ENCODE assay signal across 9 cellular contexts in genomic region chr2:222424281-222424728, GRCh38. TPM values are rescaled to one million over a fixed set of nuclear protein-coding genes. Genes with fewer than 3 reads are reported as not detected.
DNase-seq lines count a peak whose midpoint lies in the region; ATAC-seq and TF ChIP-seq lines count a peak whose summit lies in the region.
"Had no signal": no experiment of that assay in that cellular context is flagged by ENCODE, and none has a peak within 500 bp of the region (broad histone marks: within the 10 kb centered on the region; RNA-seq: fewer than 3 reads in every experiment).

Gene SGPP2 (plus strand): TSS chr2:222424543. CDS start chr2:222424603, 60 bp downstream.

- H3K9me3 ChIP-seq in SK-N-MC (ENCODE audit: low read depth, low read length) (no peaks in the 10 kb centered on the region), colonic mucosa (no peaks in the 10 kb centered on the region), mucosa of descending colon (no peaks in the 10 kb centered on the region), upper lobe of right lung (no peaks in the 10 kb centered on the region)

- H3K27ac ChIP-seq in SK-N-MC = no peak within 1 kb of the TSS
- peak within 1 kb of the TSS; percentile 86 for H3K27ac ChIP-seq in colonic mucosa
- peak within 1 kb of the TSS; percentile 65 for H3K27ac ChIP-seq in upper lobe of right lung

- intact Hi-C loops in colonic mucosa (cut with DNase I) = no loop called here
- intact Hi-C loops in mucosa of descending colon (cut with DNase I, micrococcal nuclease) = no loop called here
- intact Hi-C loops in upper lobe of right lung (cut with DNase I) = no loop called here

- DNase-seq in SK-N-MC (ENCODE audit: low read depth, low spot score) (no peak), colonic mucosa (peak; percentile 74), mucosa of descending colon (peak; percentile 82 to 83 (median 82)), upper lobe of right lung (peak; percentile 87), HuH-7 (ENCODE audit: low spot score) (no peak), NAMALWA (ENCODE audit: low spot score) (no peak)

- H3K4me1 ChIP-seq in colonic mucosa (peaks cover 4% of the 10 kb centered on the region), mucosa of descending colon (ENCODE audit: low read depth) (peaks cover 14% of the 10 kb centered on the region), upper lobe of right lung (no peaks in the 10 kb centered on the region)

- no peak within 1 kb of the TSS for H3K9ac ChIP-seq in SK-N-MC (ENCODE audit: insufficient read length)
- peak within 1 kb of the TSS; percentile 79 to 95 for H3K9ac ChIP-seq in colonic mucosa (ENCODE audit: low read depth in 2 of 2, low read length in 2 of 2)

- H3K4me3 ChIP-seq in SK-N-MC (0 out of 2 replicates have a peak within 1 kb of the TSS, but pooled peaks have one; percentile 44), colonic mucosa (peak within 1 kb of the TSS; percentile 76), mucosa of descending colon (peak within 1 kb of the TSS; percentile 86), upper lobe of right lung (peak within 1 kb of the TSS; percentile 57)

- ATAC-seq in HG02642 (IDR thresholded peaks at IDR 0.05; ENCODE audit: poor library complexity, unreplicated experiment) (peak; percentile 37), mucosa of descending colon (peak; percentile 82), upper lobe of right lung (peak; percentile 88)

- no peak for TF ChIP-seq CTCF in colonic mucosa (IDR thresholded peaks at IDR 0.05)
- TF ChIP-seq CTCF in mucosa of descending colon (IDR thresholded peaks at IDR 0.05) = no peak
- no peak for TF ChIP-seq CTCF in upper lobe of right lung (IDR thresholded peaks at IDR 0.05)

- TF ChIP-seq POLR2A in GM18951 (IDR thresholded peaks at IDR 0.05; ENCODE audit: extremely low read depth, insufficient read depth, insufficient read length) = peak; percentile 53

- H3K27me3 ChIP-seq in colonic mucosa (no peaks in the 10 kb centered on the region), upper lobe of right lung (peaks cover 25% of the 10 kb centered on the region)

- H3K36me3 ChIP-seq in SK-N-MC (ENCODE audit: insufficient read depth, low read length) (no peaks in the 10 kb centered on the region), colonic mucosa (no peaks in the 10 kb centered on the region), mucosa of descending colon (ENCODE audit: low read depth) (no peaks in the 10 kb centered on the region), upper lobe of right lung (no peaks in the 10 kb centered on the region)

- in situ Hi-C loops in GM18951 (cut with MboI; ENCODE audit: low sequenced_read_pairs, unreplicated experiment) = no loop called here

RNA-seq across cellular contexts. Expression of gene SGPP2, which starts in this region (rescaled TPM):
- total RNA-seq in colonic mucosa = 10 to 100 TPM; 54.0 to 96.5 TPM
- total RNA-seq in mucosa of descending colon = 100 to 1,000 TPM in 1 of 3 donors, 10 to 100 TPM in 2; 31.3 to 101 (median 75.2) TPM
- 38.1 TPM for total RNA-seq in upper lobe of right lung
- total RNA-seq: SK-MEL-5 had no signal

Comparison
In these comparisons a context has a peak if more than half of its experiments do, and no peak if none do; other contexts are left out.
1. ATAC-seq: peak in every context shown above with its lines; median percentile 88 in upper lobe of right lung; 82 in mucosa of descending colon; 37 in HG02642.
2. DNase-seq: peak in colonic mucosa (single experiment), mucosa of descending colon (3 of 3) and upper lobe of right lung (single experiment); none in SK-N-MC (single experiment), HuH-7 (single experiment) and NAMALWA (single experiment).
3. Peak in every context shown above with its lines, with median percentiles within 50 percentile points of each other: H3K4me3 ChIP-seq.